ENCODE assay signal across 8 cellular contexts in the genomic region with DNA sequence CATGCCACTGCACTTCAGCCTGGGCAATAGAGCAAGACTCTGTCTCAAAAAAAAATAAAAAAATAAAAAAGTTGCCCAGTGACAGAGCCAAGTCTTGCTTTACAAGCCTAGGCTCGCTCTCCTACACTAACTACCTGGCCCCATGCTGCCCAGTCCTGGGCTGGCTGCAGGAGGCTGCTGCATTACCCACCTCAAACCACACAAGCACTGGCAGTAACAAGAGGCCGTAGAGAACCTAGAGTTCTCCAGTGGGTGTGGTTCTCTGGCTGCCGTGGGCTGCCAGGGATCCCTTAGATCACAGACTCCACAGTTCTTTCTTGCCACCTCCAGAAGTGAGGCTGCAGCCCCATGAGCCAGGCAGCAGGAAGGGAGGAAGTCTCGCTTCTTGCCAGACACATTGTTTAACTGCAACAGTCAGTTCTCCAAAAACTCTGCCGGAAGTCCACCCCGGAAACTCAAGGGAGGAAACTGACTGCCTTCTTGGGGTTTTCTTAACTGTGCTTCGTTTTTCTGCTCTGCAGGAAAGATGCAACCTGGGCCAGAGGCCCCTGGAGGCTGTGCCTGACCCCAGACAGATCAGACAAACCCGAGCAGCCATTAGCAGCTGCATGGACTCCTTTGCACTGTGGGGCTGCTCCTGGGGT.
DNase-seq lines count a peak whose midpoint lies in the region; ATAC-seq and TF ChIP-seq lines count a peak whose summit lies in the region.
"Not testable (repeated sequence)": the region's sequence is repeated elsewhere in the genome, so short reads cannot be mapped to it uniquely, and the experiment has no call there.

No MANE protein-coding gene starts in this region.

- not testable (repeated sequence) for TF ChIP-seq CTCF in activated CD8-positive, alpha-beta T cell treated with anti-CD3 and anti-CD28 coated beads for 36 hours (IDR thresholded peaks at IDR 0.05)

- intact Hi-C loops in activated CD8-positive, alpha-beta T cell treated with anti-CD3 and anti-CD28 coated beads for 36 hours (cut with micrococcal nuclease) = not testable (repeated sequence)

- DNase-seq in CD1c-positive myeloid dendritic cell (ENCODE audit: extremely low spot score) = peak; percentile 62
- DNase-seq in SKM-1 treated with dmso at 0.1 percent for 144 hours (lab: John Stamatoyannopoulos, UW; ENCODE audit: unreplicated experiment) = peak; percentile 67
- peak; percentile 65 for DNase-seq in activated CD8-positive, alpha-beta T cell treated with anti-CD3 and anti-CD28 coated beads for 36 hours
- peak; percentile 34 for DNase-seq in activated naive CD8-positive, alpha-beta T cell treated with anti-CD3 and anti-CD28 coated beads, Interleukin-2, amount 50 U/mL, for 24 hours
- DNase-seq in left lobe of liver (ENCODE audit: low spot score) = not testable (repeated sequence)
- DNase-seq in stimulated activated CD4-positive, alpha-beta T cell treated with anti-CD3 and anti-CD28 coated beads, Interleukin-4, amount 100 ng/mL, for 1 hour = peak; percentile 17

- CTCF ChIA-PET in activated CD8-positive, alpha-beta T cell treated with anti-CD3 and anti-CD28 coated beads for 36 hours (lab: Charles Lee) = not testable (repeated sequence)

- not testable (repeated sequence) for H3K27me3 Mint-ChIP-seq in activated CD8-positive, alpha-beta T cell treated with anti-CD3 and anti-CD28 coated beads for 36 hours; activated naive CD8-positive, alpha-beta T cell treated with anti-CD3 and anti-CD28 coated beads, Interleukin-2, amount 50 U/mL, for 24 hours

- H3K4me1 Mint-ChIP-seq in activated CD8-positive, alpha-beta T cell treated with anti-CD3 and anti-CD28 coated beads for 36 hours (ENCODE audit: low read depth) = peaks cover 25% of the 10 kb centered on the region
- H3K4me1 Mint-ChIP-seq in activated naive CD8-positive, alpha-beta T cell treated with anti-CD3 and anti-CD28 coated beads, Interleukin-2, amount 50 U/mL, for 24 hours = peaks cover 29% of the 10 kb centered on the region

- H3K27ac Mint-ChIP-seq in activated CD8-positive, alpha-beta T cell treated with anti-CD3 and anti-CD28 coated beads for 36 hours = peak overlapping the region; percentile 80
- H3K27ac Mint-ChIP-seq in activated naive CD8-positive, alpha-beta T cell treated with anti-CD3 and anti-CD28 coated beads, Interleukin-2, amount 50 U/mL, for 24 hours = peak overlapping the region; percentile 65

- not testable (repeated sequence) for H3K9me3 Mint-ChIP-seq in activated CD8-positive, alpha-beta T cell treated with anti-CD3 and anti-CD28 coated beads for 36 hours; activated naive CD8-positive, alpha-beta T cell treated with anti-CD3 and anti-CD28 coated beads, Interleukin-2, amount 50 U/mL, for 24 hours

- H3K4me3 Mint-ChIP-seq in activated CD8-positive, alpha-beta T cell treated with anti-CD3 and anti-CD28 coated beads for 36 hours = peak overlapping the region; percentile 1
- H3K4me3 Mint-ChIP-seq in activated naive CD8-positive, alpha-beta T cell treated with anti-CD3 and anti-CD28 coated beads, Interleukin-2, amount 50 U/mL, for 24 hours = not testable (repeated sequence)

- H3K36me3 Mint-ChIP-seq in activated CD8-positive, alpha-beta T cell treated with anti-CD3 and anti-CD28 coated beads for 36 hours (ENCODE audit: low read depth); activated naive CD8-positive, alpha-beta T cell treated with anti-CD3 and anti-CD28 coated beads, Interleukin-2, amount 50 U/mL, for 24 hours (ENCODE audit: low read depth): not testable (repeated sequence)

- ATAC-seq in GM19395 (IDR thresholded peaks at IDR 0.05; ENCODE audit: unreplicated experiment) = peak; percentile 65
- ATAC-seq in HG03196 (IDR thresholded peaks at IDR 0.05; ENCODE audit: unreplicated experiment) = peak; percentile 62
- ATAC-seq in activated CD8-positive, alpha-beta T cell treated with anti-CD3 and anti-CD28 coated beads for 36 hours = peak; percentile 70
- ATAC-seq in activated naive CD8-positive, alpha-beta T cell treated with anti-CD3 and anti-CD28 coated beads, Interleukin-2, amount 50 U/mL, for 24 hours = peak; percentile 37
- peak; percentile 35 for ATAC-seq in left lobe of liver

- POLR2A ChIA-PET in activated CD8-positive, alpha-beta T cell treated with anti-CD3 and anti-CD28 coated beads for 36 hours (lab: Charles Lee) = interaction anchor here (1.2 kb wide), 1 partner anchor 10 kb away, joined by 3 read pairs; no protein-coding TSS in a partner anchor
